Comparison of ENCODE assay signal across 31 cellular contexts in the genomic region with DNA sequence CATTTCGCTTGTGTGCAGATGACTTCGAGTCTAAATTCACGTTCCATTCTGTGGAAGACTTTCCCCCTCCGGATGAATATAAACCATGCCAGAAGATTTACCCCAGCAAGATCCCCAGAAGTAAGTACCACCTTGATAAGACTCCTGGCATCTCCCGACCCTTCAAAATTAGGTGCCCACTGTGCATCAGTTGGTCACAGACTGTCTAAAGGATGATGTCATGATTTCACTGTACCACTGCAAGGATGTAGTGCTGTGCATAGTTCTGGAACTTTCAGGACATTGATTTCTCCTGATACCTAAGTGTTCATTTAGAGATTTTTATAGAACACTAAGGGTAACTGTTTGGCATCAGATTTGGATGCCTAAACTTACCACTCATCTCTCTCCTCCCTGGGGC.
"Had no signal": no experiment of that assay in that cellular context is flagged by ENCODE, and none has a peak within 500 bp of the region (broad histone marks: within the 10 kb centered on the region; RNA-seq: fewer than 3 reads in every experiment).

No MANE protein-coding gene starts in this region.

- DNase-seq: naive B cell; naive thymus-derived CD8-positive, alpha-beta T cell; nephron progenitor cell; nucleus accumbens; ovary; posterior cingulate gyrus; psoas muscle; right cardiac atrium; spleen; stimulated activated CD4-positive, alpha-beta T cell treated with anti-CD3 and anti-CD28 coated beads, Interleukin-12 subunit alpha, Interleukin-12 subunit beta, amount 100 ng/mL, for 4 hours; stimulated activated CD4-positive, alpha-beta T cell treated with anti-CD3 and anti-CD28 coated beads, Interleukin-1b, Interleukin-23, amount 100 ng/mL, for 48 hours; stimulated activated CD4-positive, alpha-beta T cell treated with anti-CD3 and anti-CD28 coated beads, Interleukin-4, amount 100 ng/mL, for 24 hours; stimulated activated naive B cell treated with anti-CD40 and anti-IgM and Interleukin-4, amounts not matched to agents 10 μg/mL and 1 μg/mL and 100 μg/mL, for 72 hours; stimulated activated naive CD4-positive, alpha-beta T cell treated with Interleukin-2 at 50 U/mL for 16 hours; stomach; thyroid gland; trophoblast cell; upper lobe of left lung; uterus had no signal

- H3K4me1 ChIP-seq: psoas muscle, uterus had no signal

- H3K9ac ChIP-seq: parathyroid adenoma had no signal

- H3K79me2 ChIP-seq: parathyroid adenoma had no signal

- H3K36me3 ChIP-seq: neutrophil, ovary, spleen, thoracic aorta, thyroid gland, tibial nerve, upper lobe of left lung, uterus had no signal

- H3K4me3 Mint-ChIP-seq: naive B cell; naive thymus-derived CD8-positive, alpha-beta T cell; natural killer cell treated with Interleukin-12 subunit alpha and Interleukin-12 subunit beta and Interleukin-15 and Interleukin-18, amount 100 ng/mL, for 72 hours; nephron progenitor cell; neural crest cell; stimulated activated effector memory CD8-positive, alpha-beta T cell treated with anti-CD3 and anti-CD28 coated beads, Interleukin-12 subunit alpha, Interleukin-12 subunit beta, amount 100 ng/mL, for 72 hours; stimulated activated naive B cell treated with anti-CD40 and anti-IgM and Interleukin-4, amounts not matched to agents 10 μg/mL and 1 μg/mL and 100 μg/mL, for 72 hours; stimulated activated naive CD8-positive, alpha-beta T cell treated with anti-CD3 and anti-CD28 coated beads, Interleukin-15, Interleukin-2, amounts not matched to agents 100 ng/mL and 50 ng/mL, for 24 hours had no signal

- H3K9me3 ChIP-seq: neutrophil, ovary, psoas muscle, spleen, stomach, thoracic aorta, thyroid gland, tibial nerve, upper lobe of left lung, uterus had no signal

- H3K27me3 ChIP-seq: ovary, thyroid gland, tibial nerve, upper lobe of left lung, uterus had no signal

- H3K4me1 Mint-ChIP-seq: naive B cell; nephron progenitor cell; neural crest cell; stimulated activated effector memory CD8-positive, alpha-beta T cell treated with anti-CD3 and anti-CD28 coated beads, Interleukin-12 subunit alpha, Interleukin-12 subunit beta, amount 100 ng/mL, for 72 hours had no signal

- H3K4me3 ChIP-seq: ovary, psoas muscle, skin epidermis, smooth muscle cell, spleen, stomach, thoracic aorta, thyroid gland, tibial nerve, upper lobe of left lung, uterus had no signal

- H3K27ac Mint-ChIP-seq: naive B cell; naive thymus-derived CD8-positive, alpha-beta T cell; natural killer cell treated with Interleukin-12 subunit alpha and Interleukin-12 subunit beta and Interleukin-15 and Interleukin-18, amount 100 ng/mL, for 72 hours; nephron progenitor cell; progenitor cell of endocrine pancreas; stimulated activated effector memory CD8-positive, alpha-beta T cell treated with anti-CD3 and anti-CD28 coated beads, Interleukin-12 subunit alpha, Interleukin-12 subunit beta, amount 100 ng/mL, for 72 hours; stimulated activated naive B cell treated with anti-CD40 and anti-IgM and Interleukin-4, amounts not matched to agents 10 μg/mL and 1 μg/mL and 100 μg/mL, for 72 hours; stimulated activated naive CD8-positive, alpha-beta T cell treated with anti-CD3 and anti-CD28 coated beads, Interleukin-15, Interleukin-2, amounts not matched to agents 100 ng/mL and 50 ng/mL, for 24 hours had no signal

- H3K27ac ChIP-seq: neutrophil, ovary, psoas muscle, skin epidermis, spleen, stomach, thoracic aorta, thyroid gland, tibial nerve, upper lobe of left lung, uterus had no signal

- H3K9me3 Mint-ChIP-seq: naive B cell; naive thymus-derived CD8-positive, alpha-beta T cell; natural killer cell treated with Interleukin-12 subunit alpha and Interleukin-12 subunit beta and Interleukin-15 and Interleukin-18, amount 100 ng/mL, for 72 hours; nephron progenitor cell; neural crest cell; stimulated activated effector memory CD8-positive, alpha-beta T cell treated with anti-CD3 and anti-CD28 coated beads, Interleukin-12 subunit alpha, Interleukin-12 subunit beta, amount 100 ng/mL, for 72 hours; stimulated activated naive B cell treated with anti-CD40 and anti-IgM and Interleukin-4, amounts not matched to agents 10 μg/mL and 1 μg/mL and 100 μg/mL, for 72 hours; stimulated activated naive CD8-positive, alpha-beta T cell treated with anti-CD3 and anti-CD28 coated beads, Interleukin-15, Interleukin-2, amounts not matched to agents 100 ng/mL and 50 ng/mL, for 24 hours had no signal

- H3K4me2 ChIP-seq: smooth muscle cell had no signal

- H3K27me3 Mint-ChIP-seq: natural killer cell treated with Interleukin-12 subunit alpha and Interleukin-12 subunit beta and Interleukin-15 and Interleukin-18, amount 100 ng/mL, for 72 hours; progenitor cell of endocrine pancreas had no signal

- H3K36me3 Mint-ChIP-seq: naive B cell; naive thymus-derived CD8-positive, alpha-beta T cell; natural killer cell treated with Interleukin-12 subunit alpha and Interleukin-12 subunit beta and Interleukin-15 and Interleukin-18, amount 100 ng/mL, for 72 hours; stimulated activated effector memory CD8-positive, alpha-beta T cell treated with anti-CD3 and anti-CD28 coated beads, Interleukin-12 subunit alpha, Interleukin-12 subunit beta, amount 100 ng/mL, for 72 hours; stimulated activated naive B cell treated with anti-CD40 and anti-IgM and Interleukin-4, amounts not matched to agents 10 μg/mL and 1 μg/mL and 100 μg/mL, for 72 hours had no signal

- H2AFZ ChIP-seq: parathyroid adenoma had no signal

- ATAC-seq: naive thymus-derived CD8-positive, alpha-beta T cell; natural killer cell treated with Interleukin-12 subunit alpha and Interleukin-12 subunit beta and Interleukin-15 and Interleukin-18, amount 100 ng/mL, for 72 hours; psoas muscle; right cardiac atrium; sciatic nerve; stimulated activated effector memory CD8-positive, alpha-beta T cell treated with anti-CD3 and anti-CD28 coated beads, Interleukin-12 subunit alpha, Interleukin-12 subunit beta, amount 100 ng/mL, for 72 hours; stimulated activated naive B cell treated with anti-CD40 and anti-IgM and Interleukin-4, amounts not matched to agents 10 μg/mL and 1 μg/mL and 100 μg/mL, for 72 hours had no signal
